Comparison of ENCODE assay signal across 1 cellular context in the genomic region with DNA sequence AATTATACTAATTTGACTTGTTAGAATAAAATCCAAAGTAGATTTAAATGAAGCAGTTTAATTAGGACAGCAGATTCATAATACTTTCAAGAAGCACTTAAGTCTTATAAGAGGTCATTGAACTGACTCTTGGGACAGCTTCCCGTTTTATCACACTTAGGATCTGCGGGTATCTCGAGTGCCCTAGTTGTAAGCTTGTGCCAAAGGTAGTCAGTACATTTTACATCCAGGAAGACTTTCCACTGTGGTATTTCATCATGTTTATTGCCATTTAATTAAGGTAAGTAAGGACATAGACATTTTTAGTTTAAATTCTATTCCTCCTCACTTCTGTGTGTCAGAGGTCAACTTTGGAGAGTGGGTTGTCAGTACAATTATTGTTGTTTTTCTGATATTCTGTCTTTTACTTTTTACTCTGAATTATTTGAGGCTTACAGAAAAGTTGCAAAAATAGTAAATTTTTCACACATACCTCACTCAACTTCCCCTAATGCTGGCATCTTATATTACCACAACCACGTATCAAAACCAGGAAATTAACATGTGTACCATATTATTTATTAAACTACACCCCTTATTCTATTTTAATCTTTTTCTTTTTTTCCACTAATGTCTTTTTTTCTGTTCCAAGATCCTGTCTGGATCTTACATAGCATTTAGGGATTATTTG.
TF ChIP-seq lines count a peak whose summit lies in the region.

No MANE protein-coding gene starts in this region.

TF ChIP-seq in HepG2, 621 proteins besides CTCF, POLR2A, EP300 and RAD21:
- TF ChIP-seq ADNP (CRISPR knock-in tag; IDR thresholded peaks at IDR 0.05), result no peak
- TF ChIP-seq, protein P1, sequence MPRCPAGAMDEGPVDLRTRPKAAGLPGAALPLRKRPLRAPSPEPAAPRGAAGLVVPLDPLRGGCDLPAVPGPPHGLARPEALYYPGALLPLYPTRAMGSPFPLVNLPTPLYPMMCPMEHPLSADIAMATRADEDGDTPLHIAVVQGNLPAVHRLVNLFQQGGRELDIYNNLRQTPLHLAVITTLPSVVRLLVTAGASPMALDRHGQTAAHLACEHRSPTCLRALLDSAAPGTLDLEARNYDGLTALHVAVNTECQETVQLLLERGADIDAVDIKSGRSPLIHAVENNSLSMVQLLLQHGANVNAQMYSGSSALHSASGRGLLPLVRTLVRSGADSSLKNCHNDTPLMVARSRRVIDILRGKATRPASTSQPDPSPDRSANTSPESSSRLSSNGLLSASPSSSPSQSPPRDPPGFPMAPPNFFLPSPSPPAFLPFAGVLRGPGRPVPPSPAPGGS (CRISPR knock-in tag; IDR thresholded peaks at IDR 0.05), result no peak
- TF ChIP-seq ZSCAN30 (CRISPR knock-in tag; IDR thresholded peaks at IDR 0.05), result no peak
- no peak for TF ChIP-seq RFXANK (CRISPR knock-in tag; IDR thresholded peaks at IDR 0.05)
- TF ChIP-seq, protein P2, sequence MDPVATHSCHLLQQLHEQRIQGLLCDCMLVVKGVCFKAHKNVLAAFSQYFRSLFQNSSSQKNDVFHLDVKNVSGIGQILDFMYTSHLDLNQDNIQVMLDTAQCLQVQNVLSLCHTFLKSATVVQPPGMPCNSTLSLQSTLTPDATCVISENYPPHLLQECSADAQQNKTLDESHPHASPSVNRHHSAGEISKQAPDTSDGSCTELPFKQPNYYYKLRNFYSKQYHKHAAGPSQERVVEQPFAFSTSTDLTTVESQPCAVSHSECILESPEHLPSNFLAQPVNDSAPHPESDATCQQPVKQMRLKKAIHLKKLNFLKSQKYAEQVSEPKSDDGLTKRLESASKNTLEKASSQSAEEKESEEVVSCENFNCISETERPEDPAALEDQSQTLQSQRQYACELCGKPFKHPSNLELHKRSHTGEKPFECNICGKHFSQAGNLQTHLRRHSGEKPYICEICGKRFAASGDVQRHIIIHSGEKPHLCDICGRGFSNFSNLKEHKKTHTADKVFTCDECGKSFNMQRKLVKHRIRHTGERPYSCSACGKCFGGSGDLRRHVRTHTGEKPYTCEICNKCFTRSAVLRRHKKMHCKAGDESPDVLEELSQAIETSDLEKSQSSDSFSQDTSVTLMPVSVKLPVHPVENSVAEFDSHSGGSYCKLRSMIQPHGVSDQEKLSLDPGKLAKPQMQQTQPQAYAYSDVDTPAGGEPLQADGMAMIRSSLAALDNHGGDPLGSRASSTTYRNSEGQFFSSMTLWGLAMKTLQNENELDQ (CRISPR knock-in tag; IDR thresholded peaks at IDR 0.05; ENCODE audit: borderline replicate concordance), result no peak
- TF ChIP-seq SRSF4 (IDR thresholded peaks at IDR 0.05; ENCODE audit: low read depth, low read length, poor library complexity, severe bottlenecking), result no peak
- TF ChIP-seq, protein P3, sequence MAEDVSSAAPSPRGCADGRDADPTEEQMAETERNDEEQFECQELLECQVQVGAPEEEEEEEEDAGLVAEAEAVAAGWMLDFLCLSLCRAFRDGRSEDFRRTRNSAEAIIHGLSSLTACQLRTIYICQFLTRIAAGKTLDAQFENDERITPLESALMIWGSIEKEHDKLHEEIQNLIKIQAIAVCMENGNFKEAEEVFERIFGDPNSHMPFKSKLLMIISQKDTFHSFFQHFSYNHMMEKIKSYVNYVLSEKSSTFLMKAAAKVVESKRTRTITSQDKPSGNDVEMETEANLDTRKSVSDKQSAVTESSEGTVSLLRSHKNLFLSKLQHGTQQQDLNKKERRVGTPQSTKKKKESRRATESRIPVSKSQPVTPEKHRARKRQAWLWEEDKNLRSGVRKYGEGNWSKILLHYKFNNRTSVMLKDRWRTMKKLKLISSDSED (CRISPR knock-in tag; IDR thresholded peaks at IDR 0.05), result no peak
- TF ChIP-seq KLF16 (CRISPR knock-in tag; IDR thresholded peaks at IDR 0.05), result no peak
- no peak for TF ChIP-seq ZNF12 (CRISPR knock-in tag; IDR thresholded peaks at IDR 0.05)
